Comparison of ENCODE assay signal across 8 cellular contexts in the genomic region with DNA sequence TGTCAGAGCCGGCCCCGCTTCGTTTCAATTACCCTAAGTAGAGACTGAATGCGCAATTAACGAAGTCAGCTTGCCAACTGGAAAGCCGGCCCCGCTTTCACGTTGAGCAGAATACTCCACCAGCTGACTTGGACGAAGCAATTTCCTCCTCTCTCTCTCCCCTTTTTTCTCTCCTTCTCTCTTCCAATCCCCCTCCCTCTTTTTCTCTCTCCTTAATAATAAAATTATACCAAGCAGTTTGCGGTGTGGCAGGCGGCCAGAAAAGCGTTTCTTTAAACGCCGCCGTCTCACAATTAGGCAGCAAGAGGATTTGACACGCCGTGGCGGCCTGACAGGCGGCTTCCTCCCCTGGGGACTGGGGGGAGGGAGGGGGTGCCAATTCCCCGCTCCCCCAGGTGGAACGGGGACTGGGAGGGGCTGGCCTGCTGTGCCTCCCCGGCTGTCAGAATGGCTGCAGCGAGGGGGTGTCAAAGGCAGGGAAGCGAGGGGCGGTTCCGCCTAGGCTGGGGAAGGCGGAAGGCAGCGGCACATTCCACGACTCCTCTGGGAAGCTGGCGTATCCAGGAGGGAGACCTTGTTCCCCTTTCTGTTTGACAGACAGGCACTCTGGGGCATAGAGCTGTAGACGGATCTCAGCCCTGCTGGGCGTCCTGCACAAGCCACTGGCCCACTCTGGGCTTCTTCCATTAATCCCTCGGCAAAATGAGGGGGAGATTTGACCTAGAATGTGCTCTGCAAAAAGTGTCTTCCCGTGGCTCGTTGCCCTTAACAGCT. TPM values are rescaled to one million over a fixed set of nuclear protein-coding genes. Genes with fewer than 3 reads are reported as not detected.
DNase-seq lines count a peak whose midpoint lies in the region; ATAC-seq and TF ChIP-seq lines count a peak whose summit lies in the region.

No MANE protein-coding gene starts in this region.

- ATAC-seq in GM18873 (IDR thresholded peaks at IDR 0.05; ENCODE audit: low FRiP score, unreplicated experiment), result no peak
- no peak for ATAC-seq in GM21576 (IDR thresholded peaks at IDR 0.05; ENCODE audit: unreplicated experiment)

- H3K4me1 ChIP-seq in hepatocyte (ENCODE audit: insufficient read depth), result peaks cover 41% of the 10 kb centered on the region

- no peak overlapping the region for H2AFZ ChIP-seq in hepatocyte

- DNase-seq in T-helper 1 cell (no peak), NCI-H2107 treated with DMSO at 0.1 percent for 48 hours (lab: John Stamatoyannopoulos, UW; ENCODE audit: unreplicated experiment) (peak; percentile 56), amniotic epithelial cell (ENCODE audit: low read depth) (peak; percentile 45), hepatocyte (ENCODE audit: low spot score) (peak; percentile 59), putamen (ENCODE audit: low spot score) (peak; percentile 80)

- H3K9me3 Mint-ChIP-seq in T-helper 1 cell treated with Interleukin-12 subunit alpha and Interleukin-12 subunit beta and Interleukin-4 antibody, amounts not matched to agents 30 μg/mL and 1 μg/mL, for 36 hours, result no peaks in the 10 kb centered on the region

- no peak for TF ChIP-seq CTCF in hepatocyte (IDR thresholded peaks at IDR 0.05; ENCODE audit: poor library complexity)

- peaks cover 3% of the 10 kb centered on the region for H3K36me3 Mint-ChIP-seq in T-helper 1 cell treated with Interleukin-12 subunit alpha and Interleukin-12 subunit beta and Interleukin-4 antibody, amounts not matched to agents 30 μg/mL and 1 μg/mL, for 36 hours (ENCODE audit: low read depth)

- H3K9me3 ChIP-seq in hepatocyte (ENCODE audit: low read depth), result no peaks in the 10 kb centered on the region

- no peaks in the 10 kb centered on the region for H3K27me3 ChIP-seq in hepatocyte

- no peaks in the 10 kb centered on the region for H3K9me2 ChIP-seq in hepatocyte (replicated peaks; ENCODE audit: insufficient read depth)

- peaks cover 70% of the 10 kb centered on the region for H3K79me2 ChIP-seq in hepatocyte

- H3K4me3 Mint-ChIP-seq in T-helper 1 cell treated with Interleukin-12 subunit alpha and Interleukin-12 subunit beta and Interleukin-4 antibody, amounts not matched to agents 30 μg/mL and 1 μg/mL, for 36 hours, result peak overlapping the region; percentile 85

- peaks cover 9% of the 10 kb centered on the region for H3K4me1 Mint-ChIP-seq in T-helper 1 cell treated with Interleukin-12 subunit alpha and Interleukin-12 subunit beta and Interleukin-4 antibody, amounts not matched to agents 30 μg/mL and 1 μg/mL, for 36 hours (ENCODE audit: low read depth)

- H4K20me1 ChIP-seq in hepatocyte (ENCODE audit: insufficient read depth, poor library complexity, severe bottlenecking), result peaks cover 78% of the 10 kb centered on the region

- WGBS in hepatocyte (ENCODE audit: low lambda C conversion rate, missing lambda C conversion rate), result 28% methylated on average over 34 of the region's 35 CpGs

- H3K27ac Mint-ChIP-seq in T-helper 1 cell treated with Interleukin-12 subunit alpha and Interleukin-12 subunit beta and Interleukin-4 antibody, amounts not matched to agents 30 μg/mL and 1 μg/mL, for 36 hours, result no peak overlapping the region

- H3K36me3 ChIP-seq in hepatocyte (replicated peaks; ENCODE audit: insufficient read depth, low read depth), result no peaks in the 10 kb centered on the region

- H3K27me3 Mint-ChIP-seq in T-helper 1 cell treated with Interleukin-12 subunit alpha and Interleukin-12 subunit beta and Interleukin-4 antibody, amounts not matched to agents 30 μg/mL and 1 μg/mL, for 36 hours (ENCODE audit: low read depth), result peaks cover 33% of the 10 kb centered on the region

- H3K27ac ChIP-seq in hepatocyte, result peak overlapping the region; percentile 96

- H3K4me2 ChIP-seq in hepatocyte, result peak overlapping the region; percentile 97

- H3K4me3 ChIP-seq in hepatocyte, result peak overlapping the region; percentile 35

RNA-seq across cellular contexts. Expression of a gene that starts 52.8 kb away (rescaled TPM):
- 47.0 and 57.1 TPM in 2 replicates for total RNA-seq in hepatocyte
- polyA plus RNA-seq in hepatocyte, result 107 and 140 TPM in 2 replicates

Comparison
In these comparisons a context has a peak if more than half of its experiments do, and no peak if none do; other contexts are left out.
1. DNase-seq: peak in NCI-H2107 treated with DMSO at 0.1 percent for 48 hours (single experiment), amniotic epithelial cell (single experiment), hepatocyte (single experiment) and putamen (single experiment); none in T-helper 1 cell (0 of 5).